1 cellular context compared by ENCODE assay signal in genomic region chr10:113283189-113283588, GRCh38.
TF ChIP-seq lines count a peak whose summit lies in the region.

No MANE protein-coding gene starts in this region.

TF ChIP-seq in H1, 55 proteins besides CTCF, POLR2A, EP300 and RAD21 (continued from another document):
- TF ChIP-seq KDM1A (IDR thresholded peaks at IDR 0.05; ENCODE audit: borderline replicate concordance, low read length) (no peak), SP1 (IDR thresholded peaks at IDR 0.05; ENCODE audit: low read depth, low read length) (no peak), TAF1 (IDR thresholded peaks at IDR 0.05; ENCODE audit: low read depth, low read length) (no peak), CHD1 (IDR thresholded peaks at IDR 0.05; ENCODE audit: low read depth, low read length) (no peak), POU5F1 (IDR thresholded peaks at IDR 0.05; ENCODE audit: low read depth, low read length) (no peak), PHF8 (conservative IDR thresholded peaks at IDR 0.05; ENCODE audit: low read depth, low read length) (no peak), ATF2 (IDR thresholded peaks at IDR 0.05; ENCODE audit: low read length) (no peak), POLR2AphosphoS5 (IDR thresholded peaks at IDR 0.05; ENCODE audit: low read depth, low read length) (no peak), SP4 (IDR thresholded peaks at IDR 0.05; ENCODE audit: low read length) (no peak), RFX5 (IDR thresholded peaks at IDR 0.05; ENCODE audit: borderline replicate concordance, low read depth, low read length) (no peak), NANOG (IDR thresholded peaks at IDR 0.05; ENCODE audit: insufficient read depth, low read depth, low read length, poor library complexity, severe bottlenecking) (no peak), RXRA (IDR thresholded peaks at IDR 0.05; ENCODE audit: insufficient read depth, low read depth, low read length) (no peak), SUZ12 (IDR thresholded peaks at IDR 0.05; ENCODE audit: low read length) (no peak), JUN (IDR thresholded peaks at IDR 0.05; ENCODE audit: low read depth, low read length) (no peak)
